In the genomic region with DNA sequence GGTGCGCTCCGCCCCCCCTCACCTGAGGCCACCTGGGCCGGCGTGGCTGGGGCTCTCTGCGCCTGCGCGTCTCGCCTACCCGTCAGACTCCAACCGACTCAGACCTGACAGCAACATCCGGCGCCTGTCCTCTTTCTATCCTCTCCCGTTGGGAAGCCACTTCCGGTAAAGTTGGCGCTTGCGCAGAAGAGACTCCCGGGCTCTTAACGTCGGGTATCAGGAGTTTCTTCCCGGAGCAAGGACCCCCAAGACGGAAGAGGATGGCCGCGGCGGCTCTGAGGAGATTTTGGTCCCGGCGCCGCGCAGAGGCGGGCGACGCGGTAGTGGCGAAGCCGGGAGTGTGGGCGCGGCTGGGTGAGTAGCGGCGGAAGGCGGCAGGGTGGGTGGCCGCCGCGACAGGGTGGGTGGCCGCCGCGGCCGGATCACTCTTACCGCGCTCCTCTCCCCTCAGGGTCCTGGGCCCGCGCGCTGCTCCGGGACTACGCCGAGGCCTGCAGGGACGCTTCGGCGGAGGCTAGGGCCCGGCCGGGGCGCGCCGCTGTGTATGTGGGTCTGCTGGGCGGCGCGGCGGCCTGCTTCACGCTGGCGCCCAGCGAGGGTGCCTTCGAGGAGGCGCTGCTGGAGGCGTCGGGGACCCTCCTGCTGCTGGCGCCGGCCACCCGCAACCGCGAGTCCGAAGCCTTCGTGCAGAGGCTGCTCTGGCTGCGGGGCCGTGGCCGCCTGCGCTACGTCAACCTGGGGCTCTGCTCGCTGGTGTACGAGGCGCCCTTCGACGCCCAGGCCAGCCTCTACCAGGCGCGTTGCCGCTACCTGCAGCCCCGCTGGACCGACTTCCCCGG, we compare ENCODE assay signal across 1 cellular context.
TF ChIP-seq lines count a peak whose summit lies in the region.

A gene (plus strand): TSS at position 249 of the 839 bp plus-strand sequence. CDS start 12 bp downstream, at position 261.
A gene (minus strand): TSS at position 77 of the 839 bp plus-strand sequence. CDS start 229 bp downstream, outside the sequence.

TF ChIP-seq in HepG2, 621 proteins besides CTCF, POLR2A, EP300 and RAD21 (continued from another document and continues in another):
- TF ChIP-seq, protein P1, sequence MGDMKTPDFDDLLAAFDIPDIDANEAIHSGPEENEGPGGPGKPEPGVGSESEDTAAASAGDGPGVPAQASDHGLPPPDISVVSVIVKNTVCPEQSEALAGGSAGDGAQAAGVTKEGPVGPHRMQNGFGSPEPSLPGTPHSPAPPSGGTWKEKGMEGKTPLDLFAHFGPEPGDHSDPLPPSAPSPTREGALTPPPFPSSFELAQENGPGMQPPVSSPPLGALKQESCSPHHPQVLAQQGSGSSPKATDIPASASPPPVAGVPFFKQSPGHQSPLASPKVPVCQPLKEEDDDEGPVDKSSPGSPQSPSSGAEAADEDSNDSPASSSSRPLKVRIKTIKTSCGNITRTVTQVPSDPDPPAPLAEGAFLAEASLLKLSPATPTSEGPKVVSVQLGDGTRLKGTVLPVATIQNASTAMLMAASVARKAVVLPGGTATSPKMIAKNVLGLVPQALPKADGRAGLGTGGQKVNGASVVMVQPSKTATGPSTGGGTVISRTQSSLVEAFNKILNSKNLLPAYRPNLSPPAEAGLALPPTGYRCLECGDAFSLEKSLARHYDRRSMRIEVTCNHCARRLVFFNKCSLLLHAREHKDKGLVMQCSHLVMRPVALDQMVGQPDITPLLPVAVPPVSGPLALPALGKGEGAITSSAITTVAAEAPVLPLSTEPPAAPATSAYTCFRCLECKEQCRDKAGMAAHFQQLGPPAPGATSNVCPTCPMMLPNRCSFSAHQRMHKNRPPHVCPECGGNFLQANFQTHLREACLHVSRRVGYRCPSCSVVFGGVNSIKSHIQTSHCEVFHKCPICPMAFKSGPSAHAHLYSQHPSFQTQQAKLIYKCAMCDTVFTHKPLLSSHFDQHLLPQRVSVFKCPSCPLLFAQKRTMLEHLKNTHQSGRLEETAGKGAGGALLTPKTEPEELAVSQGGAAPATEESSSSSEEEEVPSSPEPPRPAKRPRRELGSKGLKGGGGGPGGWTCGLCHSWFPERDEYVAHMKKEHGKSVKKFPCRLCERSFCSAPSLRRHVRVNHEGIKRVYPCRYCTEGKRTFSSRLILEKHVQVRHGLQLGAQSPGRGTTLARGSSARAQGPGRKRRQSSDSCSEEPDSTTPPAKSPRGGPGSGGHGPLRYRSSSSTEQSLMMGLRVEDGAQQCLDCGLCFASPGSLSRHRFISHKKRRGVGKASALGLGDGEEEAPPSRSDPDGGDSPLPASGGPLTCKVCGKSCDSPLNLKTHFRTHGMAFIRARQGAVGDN (CRISPR knock-in tag; IDR thresholded peaks at IDR 0.05): peak; percentile 75
- no peak for TF ChIP-seq PCBP1 (IDR thresholded peaks at IDR 0.05; ENCODE audit: borderline replicate concordance, low read depth, low read length)
- TF ChIP-seq, protein P2, sequence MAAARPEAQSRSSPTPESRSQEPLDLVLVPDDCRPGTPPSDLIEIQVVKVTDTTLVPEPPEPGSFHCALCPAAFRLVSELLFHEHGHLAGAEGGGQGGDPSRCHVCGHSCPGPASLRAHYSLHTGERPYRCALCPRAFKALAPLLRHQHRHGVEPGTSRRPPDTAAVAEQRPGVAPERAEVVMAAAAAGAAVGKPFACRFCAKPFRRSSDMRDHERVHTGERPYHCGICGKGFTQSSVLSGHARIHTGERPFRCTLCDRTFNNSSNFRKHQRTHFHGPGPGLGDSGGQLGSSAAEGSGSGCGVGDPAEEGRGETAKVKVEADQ (CRISPR knock-in tag; IDR thresholded peaks at IDR 0.05; ENCODE audit: borderline replicate concordance): no peak
- peak; percentile 89; the same call in 1 of the 2 replicates for TF ChIP-seq ZFP36L1 (CRISPR knock-in tag; IDR thresholded peaks at IDR 0.05)
- TF ChIP-seq ZNF816 (CRISPR knock-in tag; IDR thresholded peaks at IDR 0.05; ENCODE audit: borderline replicate concordance): no peak
- TF ChIP-seq ESRRA (CRISPR knock-in tag; IDR thresholded peaks at IDR 0.05; ENCODE audit: low read depth): peak; percentile 49; the same call in 1 of the 2 replicates
- no peak for TF ChIP-seq NFE2L1 (CRISPR knock-in tag; IDR thresholded peaks at IDR 0.05; ENCODE audit: borderline replicate concordance)
- TF ChIP-seq NCOA2 (CRISPR knock-in tag; IDR thresholded peaks at IDR 0.05): peak; percentile 32; the same call in 1 of the 2 replicates
- TF ChIP-seq DMAP1 (CRISPR knock-in tag; IDR thresholded peaks at IDR 0.05): no peak; the same call in 1 of the 2 replicates
- TF ChIP-seq ZNF782 (CRISPR knock-in tag; IDR thresholded peaks at IDR 0.05; ENCODE audit: borderline replicate concordance): no peak; the same call in 1 of the 2 replicates
- TF ChIP-seq TSC22D2 (CRISPR knock-in tag; IDR thresholded peaks at IDR 0.05; ENCODE audit: borderline replicate concordance): peak; percentile 72; the same call in 1 of the 2 replicates
- TF ChIP-seq ZFP37 (CRISPR knock-in tag; IDR thresholded peaks at IDR 0.05; ENCODE audit: borderline replicate concordance): no peak
- TF ChIP-seq SALL1 (CRISPR knock-in tag; IDR thresholded peaks at IDR 0.05): peak; percentile 80
- no peak for TF ChIP-seq ZSCAN31 (CRISPR knock-in tag; IDR thresholded peaks at IDR 0.05; ENCODE audit: low read depth)
- peak; percentile 89 for TF ChIP-seq ZNF501 (CRISPR knock-in tag; IDR thresholded peaks at IDR 0.05)
- peak; percentile 43; the same call in 1 of the 2 replicates for TF ChIP-seq ZBTB20 (CRISPR knock-in tag; IDR thresholded peaks at IDR 0.05; ENCODE audit: borderline replicate concordance, low read depth)
- no peak for TF ChIP-seq ZNF652 (CRISPR knock-in tag; IDR thresholded peaks at IDR 0.05; ENCODE audit: borderline replicate concordance, low read depth)
- TF ChIP-seq TOE1 (CRISPR knock-in tag; IDR thresholded peaks at IDR 0.05): no peak
- peak; percentile 71; the same call in 1 of the 2 replicates for TF ChIP-seq ZMAT3 (CRISPR knock-in tag; conservative IDR thresholded peaks at IDR 0.05)
- TF ChIP-seq, protein P3, sequence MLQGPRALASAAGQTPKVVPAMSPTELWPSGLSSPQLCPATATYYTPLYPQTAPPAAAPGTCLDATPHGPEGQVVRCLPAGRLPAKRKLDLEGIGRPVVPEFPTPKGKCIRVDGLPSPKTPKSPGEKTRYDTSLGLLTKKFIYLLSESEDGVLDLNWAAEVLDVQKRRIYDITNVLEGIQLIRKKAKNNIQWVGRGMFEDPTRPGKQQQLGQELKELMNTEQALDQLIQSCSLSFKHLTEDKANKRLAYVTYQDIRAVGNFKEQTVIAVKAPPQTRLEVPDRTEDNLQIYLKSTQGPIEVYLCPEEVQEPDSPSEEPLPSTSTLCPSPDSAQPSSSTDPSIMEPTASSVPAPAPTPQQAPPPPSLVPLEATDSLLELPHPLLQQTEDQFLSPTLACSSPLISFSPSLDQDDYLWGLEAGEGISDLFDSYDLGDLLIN (CRISPR knock-in tag; IDR thresholded peaks at IDR 0.05; ENCODE audit: borderline replicate concordance): no peak
- TF ChIP-seq PAF1 (CRISPR knock-in tag; IDR thresholded peaks at IDR 0.05): no peak
- TF ChIP-seq JUND (CRISPR knock-in tag; IDR thresholded peaks at IDR 0.05): no peak
- TF ChIP-seq KAT8 (CRISPR knock-in tag; IDR thresholded peaks at IDR 0.05): peak; percentile 97
- peak; percentile 76; the same call in 1 of the 2 replicates for TF ChIP-seq SMAD1 (CRISPR knock-in tag; IDR thresholded peaks at IDR 0.05; ENCODE audit: borderline replicate concordance, low read depth)
- TF ChIP-seq ZNF317 (CRISPR knock-in tag; IDR thresholded peaks at IDR 0.05): peak; percentile 52; the same call in 1 of the 2 replicates
- TF ChIP-seq, protein P4, sequence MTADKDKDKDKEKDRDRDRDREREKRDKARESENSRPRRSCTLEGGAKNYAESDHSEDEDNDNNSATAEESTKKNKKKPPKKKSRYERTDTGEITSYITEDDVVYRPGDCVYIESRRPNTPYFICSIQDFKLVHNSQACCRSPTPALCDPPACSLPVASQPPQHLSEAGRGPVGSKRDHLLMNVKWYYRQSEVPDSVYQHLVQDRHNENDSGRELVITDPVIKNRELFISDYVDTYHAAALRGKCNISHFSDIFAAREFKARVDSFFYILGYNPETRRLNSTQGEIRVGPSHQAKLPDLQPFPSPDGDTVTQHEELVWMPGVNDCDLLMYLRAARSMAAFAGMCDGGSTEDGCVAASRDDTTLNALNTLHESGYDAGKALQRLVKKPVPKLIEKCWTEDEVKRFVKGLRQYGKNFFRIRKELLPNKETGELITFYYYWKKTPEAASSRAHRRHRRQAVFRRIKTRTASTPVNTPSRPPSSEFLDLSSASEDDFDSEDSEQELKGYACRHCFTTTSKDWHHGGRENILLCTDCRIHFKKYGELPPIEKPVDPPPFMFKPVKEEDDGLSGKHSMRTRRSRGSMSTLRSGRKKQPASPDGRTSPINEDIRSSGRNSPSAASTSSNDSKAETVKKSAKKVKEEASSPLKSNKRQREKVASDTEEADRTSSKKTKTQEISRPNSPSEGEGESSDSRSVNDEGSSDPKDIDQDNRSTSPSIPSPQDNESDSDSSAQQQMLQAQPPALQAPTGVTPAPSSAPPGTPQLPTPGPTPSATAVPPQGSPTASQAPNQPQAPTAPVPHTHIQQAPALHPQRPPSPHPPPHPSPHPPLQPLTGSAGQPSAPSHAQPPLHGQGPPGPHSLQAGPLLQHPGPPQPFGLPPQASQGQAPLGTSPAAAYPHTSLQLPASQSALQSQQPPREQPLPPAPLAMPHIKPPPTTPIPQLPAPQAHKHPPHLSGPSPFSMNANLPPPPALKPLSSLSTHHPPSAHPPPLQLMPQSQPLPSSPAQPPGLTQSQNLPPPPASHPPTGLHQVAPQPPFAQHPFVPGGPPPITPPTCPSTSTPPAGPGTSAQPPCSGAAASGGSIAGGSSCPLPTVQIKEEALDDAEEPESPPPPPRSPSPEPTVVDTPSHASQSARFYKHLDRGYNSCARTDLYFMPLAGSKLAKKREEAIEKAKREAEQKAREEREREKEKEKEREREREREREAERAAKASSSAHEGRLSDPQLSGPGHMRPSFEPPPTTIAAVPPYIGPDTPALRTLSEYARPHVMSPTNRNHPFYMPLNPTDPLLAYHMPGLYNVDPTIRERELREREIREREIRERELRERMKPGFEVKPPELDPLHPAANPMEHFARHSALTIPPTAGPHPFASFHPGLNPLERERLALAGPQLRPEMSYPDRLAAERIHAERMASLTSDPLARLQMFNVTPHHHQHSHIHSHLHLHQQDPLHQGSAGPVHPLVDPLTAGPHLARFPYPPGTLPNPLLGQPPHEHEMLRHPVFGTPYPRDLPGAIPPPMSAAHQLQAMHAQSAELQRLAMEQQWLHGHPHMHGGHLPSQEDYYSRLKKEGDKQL (CRISPR knock-in tag; IDR thresholded peaks at IDR 0.05; ENCODE audit: low read depth): 0 out of 2 replicates have a peak, but pooled peaks have one; percentile 26
- TF ChIP-seq, protein P5, sequence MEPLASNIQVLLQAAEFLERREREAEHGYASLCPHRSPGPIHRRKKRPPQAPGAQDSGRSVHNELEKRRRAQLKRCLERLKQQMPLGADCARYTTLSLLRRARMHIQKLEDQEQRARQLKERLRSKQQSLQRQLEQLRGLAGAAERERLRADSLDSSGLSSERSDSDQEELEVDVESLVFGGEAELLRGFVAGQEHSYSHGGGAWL (CRISPR knock-in tag; IDR thresholded peaks at IDR 0.05): no peak
- TF ChIP-seq ONECUT2 (CRISPR knock-in tag; IDR thresholded peaks at IDR 0.05): no peak
- TF ChIP-seq RFX3 (CRISPR knock-in tag; IDR thresholded peaks at IDR 0.05): no peak
- TF ChIP-seq, protein P6, sequence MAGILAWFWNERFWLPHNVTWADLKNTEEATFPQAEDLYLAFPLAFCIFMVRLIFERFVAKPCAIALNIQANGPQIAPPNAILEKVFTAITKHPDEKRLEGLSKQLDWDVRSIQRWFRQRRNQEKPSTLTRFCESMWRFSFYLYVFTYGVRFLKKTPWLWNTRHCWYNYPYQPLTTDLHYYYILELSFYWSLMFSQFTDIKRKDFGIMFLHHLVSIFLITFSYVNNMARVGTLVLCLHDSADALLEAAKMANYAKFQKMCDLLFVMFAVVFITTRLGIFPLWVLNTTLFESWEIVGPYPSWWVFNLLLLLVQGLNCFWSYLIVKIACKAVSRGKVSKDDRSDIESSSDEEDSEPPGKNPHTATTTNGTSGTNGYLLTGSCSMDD (CRISPR knock-in tag; IDR thresholded peaks at IDR 0.05): no peak
- TF ChIP-seq ZNF329 (CRISPR knock-in tag; IDR thresholded peaks at IDR 0.05; ENCODE audit: low read depth): no peak
- no peak for TF ChIP-seq SNRNP70 (IDR thresholded peaks at IDR 0.05; ENCODE audit: low read depth, low read length)
- TF ChIP-seq HOXA5 (CRISPR knock-in tag; IDR thresholded peaks at IDR 0.05): peak; percentile 63
- no peak for TF ChIP-seq NR2F6 (IDR thresholded peaks at IDR 0.05)
- no peak for TF ChIP-seq NR2F6 (CRISPR knock-in tag; IDR thresholded peaks at IDR 0.05)
